In the genomic region with DNA sequence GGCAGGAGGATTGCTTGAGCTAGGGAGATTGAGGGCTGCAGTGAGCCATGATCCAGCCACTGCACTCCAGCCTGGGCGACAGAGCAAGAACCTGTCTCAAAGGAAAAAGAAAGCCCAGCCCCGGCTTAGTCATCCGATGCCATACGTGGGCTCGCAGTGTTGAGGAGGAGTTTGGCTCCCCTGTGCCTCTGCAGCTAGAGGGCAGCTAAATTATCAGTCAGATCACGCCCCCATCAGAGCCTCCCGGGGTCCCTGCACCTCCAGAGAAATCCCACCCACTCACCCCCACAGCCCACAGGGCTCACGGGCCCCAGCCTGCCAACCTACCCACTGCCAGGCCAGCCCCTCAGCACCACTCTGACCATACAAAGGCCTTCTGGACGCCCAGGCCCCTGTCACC, we compare ENCODE assay signal across 3 cellular contexts.
TF ChIP-seq lines count a peak whose summit lies in the region.

No MANE protein-coding gene starts in this region.

TF ChIP-seq in HepG2, 621 proteins besides CTCF, POLR2A, EP300 and RAD21:
- TF ChIP-seq RBFOX2 (IDR thresholded peaks at IDR 0.05; ENCODE audit: low read depth, low read length) (0 out of 2 replicates have a peak, but pooled peaks have one; percentile 7), TIGD3 (CRISPR knock-in tag; IDR thresholded peaks at IDR 0.05; ENCODE audit: borderline replicate concordance) (no peak)

TF ChIP-seq in K562, 482 proteins besides CTCF, POLR2A, EP300 and RAD21:
- TF ChIP-seq POLR2G (IDR thresholded peaks at IDR 0.05; ENCODE audit: low read depth, low read length) (peak; percentile 48; the same call in 1 of the 2 replicates), ETS1 (conservative IDR thresholded peaks at IDR 0.05; ENCODE audit: control insufficient read depth, low read depth, low read length) (no peak)

TF ChIP-seq in SK-N-SH, 30 proteins besides CTCF, POLR2A, EP300 and RAD21:
- no peak for TF ChIP-seq YY1 (IDR thresholded peaks at IDR 0.05; ENCODE audit: low read depth)
